In the genomic region with DNA sequence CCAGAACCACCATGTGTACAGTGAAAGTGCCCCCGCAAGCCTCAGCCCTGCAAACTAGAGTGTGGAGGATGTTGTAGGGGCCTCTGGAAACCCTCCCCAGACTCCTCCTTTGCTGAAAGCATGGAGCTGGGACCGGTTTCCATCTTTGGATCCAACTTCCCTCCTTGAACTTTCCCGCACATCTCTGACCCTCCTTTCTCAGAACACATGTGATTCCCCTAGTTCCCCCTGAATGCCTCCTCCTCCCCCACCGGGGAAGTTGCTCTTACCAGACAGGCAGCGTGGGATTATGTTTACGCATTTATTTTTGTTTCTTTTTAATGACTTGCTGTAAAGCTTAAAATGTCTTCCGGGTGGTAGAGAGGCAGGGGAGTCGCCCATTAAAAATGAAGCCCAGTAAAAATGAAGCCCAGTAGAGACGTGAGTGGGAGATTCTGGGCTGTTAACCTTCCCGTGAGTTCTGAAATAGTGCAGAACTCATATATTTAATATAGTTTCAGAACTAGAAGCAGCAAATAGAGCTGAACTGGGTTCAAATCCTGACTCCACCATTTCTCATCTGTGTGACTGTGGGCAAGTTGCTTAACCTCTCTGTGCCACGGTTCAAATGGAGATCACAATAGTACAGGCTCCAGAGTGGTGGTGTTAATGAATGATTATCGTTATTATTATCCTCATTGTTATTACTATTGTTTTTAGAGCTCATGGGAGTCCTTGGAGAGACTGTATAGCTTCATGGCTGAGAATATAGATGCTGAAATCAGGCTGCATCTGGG, we compare ENCODE assay signal across 20 cellular contexts. TPM values are rescaled to one million over a fixed set of nuclear protein-coding genes. Genes with fewer than 3 reads are reported as not detected.
DNase-seq lines count a peak whose midpoint lies in the region; ATAC-seq and TF ChIP-seq lines count a peak whose summit lies in the region.
"Had no signal": no experiment of that assay in that cellular context is flagged by ENCODE, and none has a peak within 500 bp of the region (broad histone marks: within the 10 kb centered on the region; RNA-seq: fewer than 3 reads in every experiment).

No MANE protein-coding gene starts in this region.

- H3K4me3 ChIP-seq in esophagus squamous epithelium = no peak overlapping the region
- H3K4me3 ChIP-seq in testis = no peak overlapping the region
- no peak overlapping the region for H3K4me3 ChIP-seq in body of pancreas

- DNase-seq in esophagus squamous epithelium (lab: John Stamatoyannopoulos, UW) = no peak
- DNase-seq in nephron progenitor cell = no peak
- DNase-seq in testis = no peak
- DNase-seq in body of pancreas = no peak
- no peak for DNase-seq in NCI-H2227 treated with DMSO at 0.1 percent for 48 hours (lab: John Stamatoyannopoulos, UW)
- no peak for DNase-seq in NCI-H1436 treated with DMSO at 0.1 percent for 48 hours (lab: John Stamatoyannopoulos, UW)
- DNase-seq: activated CD4-positive, alpha-beta T cell treated with anti-CD3 and anti-CD28 coated beads, Interleukin-2, amount 50 U/mL, for 1 hour; activated T-cell treated with anti-CD3 and anti-CD28 coated beads, Interleukin-2, amount 50 U/mL, for 1 hour; CD8-positive, alpha-beta T cell; cerebellar nuclear complex; HCEC 1CT; naive B cell; NCI-H1048; NCI-H2171 treated with DMSO at 0.1 percent for 48 hours; retina; SHP77 treated with DMSO at 0.1 percent for 48 hours; stimulated activated CD4-positive, alpha-beta T cell treated with anti-CD3 and anti-CD28 coated beads, Interleukin-4, amount 100 ng/mL, for 4 hours; T-helper 9 cell had no signal

- H3K4me1 ChIP-seq in esophagus squamous epithelium = peaks cover 8 to 49% (median 14%) of the 10 kb centered on the region in 3 donors
- H3K4me1 ChIP-seq in testis = peaks cover 6% of the 10 kb centered on the region
- H3K4me1 ChIP-seq in body of pancreas = no peaks in the 10 kb centered on the region

- H3K9me3 Mint-ChIP-seq in IgD-negative memory B cell (no peaks in the 10 kb centered on the region), nephron progenitor cell (no peaks in the 10 kb centered on the region)
- H3K9me3 Mint-ChIP-seq: CD8-positive, alpha-beta T cell; naive B cell had no signal

- H3K27me3 ChIP-seq in esophagus squamous epithelium (no peaks in the 10 kb centered on the region), testis (no peaks in the 10 kb centered on the region), body of pancreas (no peaks in the 10 kb centered on the region)

- ATAC-seq in body of pancreas (no peak), GM21381 (IDR thresholded peaks at IDR 0.05; ENCODE audit: unreplicated experiment) (no peak)
- ATAC-seq: CD8-positive, alpha-beta T cell had no signal

- intact Hi-C loops in esophagus squamous epithelium (cut with DNase I) (no loop called here), testis (cut with DNase I; ENCODE audit: low total_unique reads) (no loop called here), body of pancreas (cut with DNase I) (no loop called here)

- H3K27me3 Mint-ChIP-seq in IgD-negative memory B cell (no peaks in the 10 kb centered on the region), nephron progenitor cell (ENCODE audit: low read depth, poor library complexity) (peaks cover 7% of the 10 kb centered on the region)
- H3K27me3 Mint-ChIP-seq: naive B cell had no signal

- H3K4me1 Mint-ChIP-seq in IgD-negative memory B cell = peaks cover 32 to 42% (median 41%) of the 10 kb centered on the region in 3 donors
- peaks cover 52% of the 10 kb centered on the region for H3K4me1 Mint-ChIP-seq in nephron progenitor cell

- WGBS in esophagus squamous epithelium, 2 donors = 73 to 83% methylated on average over 12 of the region's 12 CpGs
- WGBS in testis, 2 donors = 64 to 69% methylated on average over 12 of the region's 12 CpGs
- 72 to 73% methylated on average over 12 of the region's 12 CpGs for WGBS in body of pancreas, 2 donors

- H3K9me3 ChIP-seq in esophagus squamous epithelium (no peaks in the 10 kb centered on the region), testis (no peaks in the 10 kb centered on the region), body of pancreas (no peaks in the 10 kb centered on the region)

- no peak for TF ChIP-seq CTCF in esophagus squamous epithelium (IDR thresholded peaks at IDR 0.05)
- no peak for TF ChIP-seq CTCF in nephron progenitor cell (IDR thresholded peaks at IDR 0.05)
- no peak for TF ChIP-seq CTCF in testis (IDR thresholded peaks at IDR 0.05)
- TF ChIP-seq CTCF in body of pancreas (IDR thresholded peaks at IDR 0.05) = no peak

- peak overlapping the region; percentile 47 to 86 (median 76) for H3K4me3 Mint-ChIP-seq in IgD-negative memory B cell
- H3K4me3 Mint-ChIP-seq in nephron progenitor cell = no peak overlapping the region
- H3K4me3 Mint-ChIP-seq: CD8-positive, alpha-beta T cell; naive B cell had no signal

- H3K27ac ChIP-seq in esophagus squamous epithelium (peak overlapping the region; percentile 27 to 72 (median 48)), testis (peak overlapping the region; percentile 18 to 48), body of pancreas (peak overlapping the region in 1 of 4 donors; percentile 35)

- H3K36me3 Mint-ChIP-seq in IgD-negative memory B cell (peaks cover 2% of the 10 kb centered on the region), nephron progenitor cell (ENCODE audit: low read depth) (no peaks in the 10 kb centered on the region)
- H3K36me3 Mint-ChIP-seq: CD8-positive, alpha-beta T cell; naive B cell had no signal

- peak overlapping the region in 2 of 3 donors; percentile 82 to 99 for H3K27ac Mint-ChIP-seq in IgD-negative memory B cell
- peak overlapping the region; percentile 77 for H3K27ac Mint-ChIP-seq in nephron progenitor cell
- H3K27ac Mint-ChIP-seq: CD8-positive, alpha-beta T cell had no signal

- no peaks in the 10 kb centered on the region for H3K36me3 ChIP-seq in esophagus squamous epithelium
- H3K36me3 ChIP-seq in testis (ENCODE audit: low read depth, missing control alignments) = no peaks in the 10 kb centered on the region
- H3K36me3 ChIP-seq in body of pancreas (replicated peaks in 1 of 2; ENCODE audit: insufficient read depth in 1 of 2, low read depth in 2 of 2) = no peaks in the 10 kb centered on the region

- no peak for TF ChIP-seq POLR2A in esophagus squamous epithelium (IDR thresholded peaks at IDR 0.05)
- no peak for TF ChIP-seq POLR2A in testis (IDR thresholded peaks at IDR 0.05)
- TF ChIP-seq POLR2A in body of pancreas (IDR thresholded peaks at IDR 0.05) = no peak

RNA-seq across cellular contexts. Expression of gene PTPN1, which starts 8.0 kb away (rescaled TPM):
- polyA plus RNA-seq in IgD-negative memory B cell = 73.8 TPM
- total RNA-seq in esophagus squamous epithelium = 10 to 100 TPM; 23.6 to 30.6 (median 29.0) TPM
- total RNA-seq in testis = 10 to 100 TPM; 42.0 to 44.3 TPM
- polyA plus RNA-seq in testis (ENCODE audit: insufficient read depth, low read depth, low replicate concordance) = 44.0 TPM
- 10 to 100 TPM in 1 of 2 donors, 1 to 10 TPM in 1; 9.1 to 10.2 TPM for total RNA-seq in body of pancreas
